In genomic region chr9:81549500-81550206, GRCh38 we compare ENCODE assay signal across 17 cellular contexts.
DNase-seq lines count a peak whose midpoint lies in the region; ATAC-seq, FAIRE-seq and TF ChIP-seq lines count a peak whose summit lies in the region.
"Had no signal": no experiment of that assay in that cellular context is flagged by ENCODE, and none has a peak within 500 bp of the region (broad histone marks: within the 10 kb centered on the region; RNA-seq: fewer than 3 reads in every experiment).

No MANE protein-coding gene starts in this region.

- DNase-seq in HT-29 (ENCODE audit: low spot score) (peak; percentile 71), RWPE2 (ENCODE audit: low spot score) (no peak), iPS-NIHi11 (ENCODE audit: low spot score) (peak; percentile 26), pancreas (peak in 3 of 6 donors; percentile 29 to 39 (median 30)), SKM-1 (lab: John Stamatoyannopoulos, UW; ENCODE audit: unreplicated experiment) (no peak)
- DNase-seq in effector CD8-positive, alpha-beta T cell (lab: John Stamatoyannopoulos, UW): no peak
- DNase-seq: activated CD8-positive, alpha-beta memory T cell treated with anti-CD3 and anti-CD28 coated beads, Interleukin-2, amount 10 ng/mL, durations not matched to agents 7 days and 5 days; activated effector memory CD4-positive, alpha-beta T cell treated with Interleukin-2 at 50 U/mL for 16 hours; adrenal gland; GM23248; naive B cell; NCI-H1417 treated with DMSO at 0.1 percent for 48 hours had no signal

- H3K4me1 ChIP-seq in RWPE2 (ENCODE audit: insufficient read depth, poor library complexity, severe bottlenecking): peaks cover 5% of the 10 kb centered on the region
- H3K4me1 ChIP-seq in pancreas: peaks cover 14 to 45% (median 27%) of the 10 kb centered on the region in 3 donors
- H3K4me1 ChIP-seq: prostate gland had no signal

- H3K36me3 ChIP-seq in RWPE2 (ENCODE audit: low read depth): no peaks in the 10 kb centered on the region
- H3K36me3 ChIP-seq in pancreas: no peaks in the 10 kb centered on the region
- H3K36me3 ChIP-seq: adrenal gland, prostate gland, thoracic aorta had no signal

- no peak for FAIRE-seq in pancreas (lab: Jason Lieb, UNC)

- H3K27me3 ChIP-seq in RWPE2 (ENCODE audit: insufficient read depth, poor library complexity, severe bottlenecking) (no peaks in the 10 kb centered on the region), pancreas (no peaks in the 10 kb centered on the region)
- H3K27me3 ChIP-seq: adrenal gland had no signal

- intact Hi-C loops in pancreas (cut with DNase I): no loop called here

- TF ChIP-seq CTCF in RWPE2 (IDR thresholded peaks at IDR 0.05; ENCODE audit: poor library complexity, severe bottlenecking) (no peak), pancreas (IDR thresholded peaks at IDR 0.05) (no peak)

- H3K27ac ChIP-seq in RWPE2 (ENCODE audit: poor library complexity, severe bottlenecking) (peak overlapping the region; percentile 17), pancreas (peak overlapping the region in 3 of 4 donors; percentile 3 to 61 (median 61))
- H3K27ac ChIP-seq: adrenal gland, GM23248, HL-60, prostate gland, thoracic aorta had no signal

- H3K9me3 ChIP-seq in RWPE2 (ENCODE audit: severe bottlenecking) (no peaks in the 10 kb centered on the region), pancreas (no peaks in the 10 kb centered on the region)
- H3K9me3 ChIP-seq: adrenal gland, prostate gland, thoracic aorta had no signal

- WGBS in pancreas, 2 donors: 12 to 19% methylated on average over 6 of the region's 6 CpGs

- peak; percentile 33; the same call in 1 of the 3 replicates for ATAC-seq in RWPE2 (ENCODE audit: low read depth)
- ATAC-seq in pancreas: peak; percentile 83 to 84 (median 84)
- ATAC-seq in GM19467 (IDR thresholded peaks at IDR 0.05; ENCODE audit: unreplicated experiment): no peak
- ATAC-seq: activated CD4-positive, CD25-positive, alpha-beta regulatory T cell treated with anti-CD3 and anti-CD28 coated beads, Interleukin-2, amount 50 U/mL, for 24 hours; activated CD8-positive, alpha-beta memory T cell treated with anti-CD3 and anti-CD28 coated beads, Interleukin-2, amount 10 ng/mL, durations not matched to agents 7 days and 5 days had no signal

- H3K4me3 ChIP-seq in RWPE2 (ENCODE audit: severe bottlenecking) (no peak overlapping the region), pancreas (no peak overlapping the region)
- H3K4me3 ChIP-seq: adrenal gland, GM23248, prostate gland, thoracic aorta had no signal

Comparison
In these comparisons a context has a peak if more than half of its experiments do, and no peak if none do; other contexts are left out.
1. DNase-seq: peak in HT-29 (single experiment) and iPS-NIHi11 (single experiment); none in RWPE2 (single experiment), effector CD8-positive, alpha-beta T cell (single experiment) and SKM-1 (single experiment).